In the genomic region with DNA sequence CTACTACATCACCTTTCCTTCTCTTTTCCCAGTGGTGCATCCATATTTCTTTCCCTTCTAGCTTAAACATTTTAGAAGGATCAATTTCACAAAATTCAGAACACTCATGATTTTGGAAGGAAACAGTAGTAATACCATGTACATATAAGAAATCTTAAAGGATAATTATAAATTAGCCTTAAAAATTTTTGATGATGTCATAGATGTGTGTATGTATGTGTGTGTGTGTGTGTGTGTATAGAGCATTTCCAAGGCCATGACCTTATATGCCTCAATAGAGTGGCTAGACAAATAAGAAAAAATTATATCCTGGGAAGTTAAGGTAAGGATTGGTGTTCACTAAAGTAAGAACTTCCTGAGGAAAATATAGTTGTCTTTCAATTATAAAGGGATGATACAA, we compare ENCODE assay signal across 33 cellular contexts. TPM values are rescaled to one million over a fixed set of nuclear protein-coding genes. Genes with fewer than 3 reads are reported as not detected.
"Had no signal": no experiment of that assay in that cellular context is flagged by ENCODE, and none has a peak within 500 bp of the region (broad histone marks: within the 10 kb centered on the region; RNA-seq: fewer than 3 reads in every experiment).

No MANE protein-coding gene starts in this region.

- H3K4me3 Mint-ChIP-seq: activated B cell treated with CpG ODN at 0.5 μM for 24 hours; activated CD4-positive, alpha-beta memory T cell treated with anti-CD3 and anti-CD28 coated beads for 36 hours; activated CD4-positive, alpha-beta T cell treated with anti-CD3 and anti-CD28 coated beads, Interleukin-2, amount 10 ng/mL, durations not matched to agents 24 days and 14 days; activated CD8-positive, alpha-beta T cell treated with anti-CD3 and anti-CD28 coated beads for 36 hours; activated naive CD4-positive, alpha-beta T cell treated with anti-CD3 and anti-CD28 coated beads for 36 hours; activated naive CD8-positive, alpha-beta T cell treated with anti-CD3 and anti-CD28 coated beads for 36 hours; activated T-cell treated with anti-CD3 and anti-CD28 coated beads, Interleukin-2, amount 50 U/mL, for 4 hours; activated T-cell treated with anti-CD3 and anti-CD28 coated beads, Interleukin-2, amount 50 U/mL, for 72 hours; activated T-helper 1 cell treated with anti-CD3 and anti-CD28 coated beads, Interleukin-12 subunit alpha, Interleukin-12 subunit beta, Interleukin-2, Interleukin-4 antibody, amounts not matched to agents 30 ng/mL and 10 ng/mL and 1 ng/mL, durations not matched to agents 14 hours and 24 hours and 36 hours; activated T-helper 17 cell treated with anti-CD3 and anti-CD28 coated beads, Interleukin-2, amount 50 U/mL, for 72 hours; T-helper 2 cell treated with Interferon-gamma antibody and Interleukin-4, amounts not matched to agents 5 μg/mL and 100 μg/mL, for 36 hours had no signal

- DNase-seq: activated B cell treated with CpG ODN at 0.5 μM for 24 hours; activated CD4-positive, alpha-beta memory T cell treated with anti-CD3 and anti-CD28 coated beads for 36 hours; activated CD4-positive, alpha-beta T cell treated with anti-CD3 and anti-CD28 coated beads for 4 hours; activated CD4-positive, alpha-beta T cell treated with anti-CD3 and anti-CD28 coated beads, Interleukin-2, amount 10 ng/mL, durations not matched to agents 24 days and 14 days; activated CD4-positive, alpha-beta T cell treated with anti-CD3 and anti-CD28 coated beads, Interleukin-2, amount 50 U/mL, for 1 hour; activated CD4-positive, alpha-beta T cell treated with anti-CD3 and anti-CD28 coated beads, Interleukin-2, amount 50 U/mL, for 4 hours; activated CD4-positive, CD25-positive, alpha-beta regulatory T cell treated with anti-CD3 and anti-CD28 coated beads, Interleukin-2, amount 50 U/mL, for 72 hours; activated CD8-positive, alpha-beta memory T cell treated with anti-CD3 and anti-CD28 coated beads, Interleukin-2, amount 50 U/mL, for 4 hours; activated CD8-positive, alpha-beta T cell treated with anti-CD3 and anti-CD28 coated beads for 36 hours; activated effector memory CD4-positive, alpha-beta T cell treated with anti-CD3 and anti-CD28 coated beads, Interleukin-2, amount 50 U/mL, for 16 hours; activated gamma-delta T cell treated with Interleukin-2 at 50 U/mL for 16 hours; activated naive CD4-positive, alpha-beta T cell; activated naive CD4-positive, alpha-beta T cell treated with anti-CD3 and anti-CD28 coated beads for 36 hours; activated naive CD4-positive, alpha-beta T cell treated with anti-CD3 and anti-CD28 coated beads, Interleukin-2, amount 50 U/mL, for 16 hours; activated naive CD8-positive, alpha-beta T cell treated with anti-CD3 and anti-CD28 coated beads for 36 hours; activated T-cell treated with anti-CD3 and anti-CD28 coated beads for 4 hours; activated T-cell treated with anti-CD3 and anti-CD28 coated beads, Interleukin-2, amount 50 U/mL, for 1 hour; activated T-cell treated with anti-CD3 and anti-CD28 coated beads, Interleukin-2, amount 50 U/mL, for 4 hours; activated T-cell treated with anti-CD3 and anti-CD28 coated beads, Interleukin-2, amount 50 U/mL, for 72 hours; adrenal gland; amniotic stem cell; aorta; body of pancreas; brain microvascular endothelial cell; central memory CD4-positive, alpha-beta T cell; T-helper 9 cell had no signal

- ATAC-seq: activated CD8-positive, alpha-beta T cell treated with anti-CD3 and anti-CD28 coated beads for 36 hours; activated naive CD4-positive, alpha-beta T cell treated with anti-CD3 and anti-CD28 coated beads, Interleukin-2, amount 50 U/mL, for 72 hours; activated T-cell treated with anti-CD3 and anti-CD28 coated beads, Interleukin-2, amount 50 U/mL, for 4 hours; activated T-cell treated with anti-CD3 and anti-CD28 coated beads, Interleukin-2, amount 50 U/mL, for 72 hours; activated T-helper 17 cell treated with anti-CD3 and anti-CD28 coated beads, Interleukin-2, amount 50 U/mL, for 72 hours; body of pancreas had no signal

- H3K27me3 ChIP-seq: adrenal gland, body of pancreas, brain microvascular endothelial cell, breast epithelium had no signal

- H3K27ac ChIP-seq: adrenal gland, body of pancreas, brain microvascular endothelial cell, breast epithelium, VCaP had no signal

- H3K4me1 Mint-ChIP-seq: activated B cell treated with CpG ODN at 0.5 μM for 24 hours; activated CD4-positive, alpha-beta T cell treated with anti-CD3 and anti-CD28 coated beads, Interleukin-2, amount 10 ng/mL, durations not matched to agents 24 days and 14 days; activated naive CD8-positive, alpha-beta T cell treated with anti-CD3 and anti-CD28 coated beads for 36 hours; activated T-helper 17 cell treated with anti-CD3 and anti-CD28 coated beads, Interleukin-2, amount 50 U/mL, for 72 hours had no signal

- H3K9me3 Mint-ChIP-seq: activated B cell treated with CpG ODN at 0.5 μM for 24 hours; activated CD4-positive, alpha-beta memory T cell treated with anti-CD3 and anti-CD28 coated beads for 36 hours; activated CD4-positive, alpha-beta T cell treated with anti-CD3 and anti-CD28 coated beads, Interleukin-2, amount 10 ng/mL, durations not matched to agents 24 days and 14 days; activated CD8-positive, alpha-beta T cell treated with anti-CD3 and anti-CD28 coated beads for 36 hours; activated naive CD4-positive, alpha-beta T cell treated with anti-CD3 and anti-CD28 coated beads for 36 hours; activated naive CD4-positive, alpha-beta T cell treated with anti-CD3 and anti-CD28 coated beads, Interleukin-2, amount 50 U/mL, for 72 hours; activated T-cell treated with anti-CD3 and anti-CD28 coated beads, Interleukin-2, amount 50 U/mL, for 4 hours; activated T-helper 1 cell treated with anti-CD3 and anti-CD28 coated beads, Interleukin-12 subunit alpha, Interleukin-12 subunit beta, Interleukin-2, Interleukin-4 antibody, amounts not matched to agents 30 ng/mL and 10 ng/mL and 1 ng/mL, durations not matched to agents 14 hours and 24 hours and 36 hours; activated T-helper 17 cell treated with anti-CD3 and anti-CD28 coated beads, Interleukin-2, amount 50 U/mL, for 72 hours; T-helper 2 cell treated with Interferon-gamma antibody and Interleukin-4, amounts not matched to agents 5 μg/mL and 100 μg/mL, for 36 hours had no signal

- H3K4me3 ChIP-seq: adrenal gland, body of pancreas, breast epithelium had no signal

- H3K36me3 Mint-ChIP-seq: activated CD4-positive, alpha-beta memory T cell treated with anti-CD3 and anti-CD28 coated beads for 36 hours; activated naive CD4-positive, alpha-beta T cell treated with anti-CD3 and anti-CD28 coated beads, Interleukin-2, amount 50 U/mL, for 72 hours; activated naive CD8-positive, alpha-beta T cell treated with anti-CD3 and anti-CD28 coated beads for 36 hours had no signal

- H3K36me3 ChIP-seq: adrenal gland, brain microvascular endothelial cell, breast epithelium had no signal

- H3K27ac Mint-ChIP-seq: activated B cell treated with CpG ODN at 0.5 μM for 24 hours; activated CD4-positive, alpha-beta memory T cell treated with anti-CD3 and anti-CD28 coated beads for 36 hours; activated CD4-positive, alpha-beta T cell treated with anti-CD3 and anti-CD28 coated beads, Interleukin-2, amount 10 ng/mL, durations not matched to agents 24 days and 14 days; activated CD8-positive, alpha-beta T cell treated with anti-CD3 and anti-CD28 coated beads for 36 hours; activated naive CD4-positive, alpha-beta T cell treated with anti-CD3 and anti-CD28 coated beads for 36 hours; activated naive CD4-positive, alpha-beta T cell treated with anti-CD3 and anti-CD28 coated beads, Interleukin-2, amount 50 U/mL, for 72 hours; activated naive CD8-positive, alpha-beta T cell treated with anti-CD3 and anti-CD28 coated beads for 36 hours; activated T-cell treated with anti-CD3 and anti-CD28 coated beads, Interleukin-2, amount 50 U/mL, for 72 hours; activated T-helper 1 cell treated with anti-CD3 and anti-CD28 coated beads, Interleukin-12 subunit alpha, Interleukin-12 subunit beta, Interleukin-2, Interleukin-4 antibody, amounts not matched to agents 30 ng/mL and 10 ng/mL and 1 ng/mL, durations not matched to agents 14 hours and 24 hours and 36 hours; activated T-helper 17 cell treated with anti-CD3 and anti-CD28 coated beads, Interleukin-2, amount 50 U/mL, for 72 hours; T-helper 2 cell treated with Interferon-gamma antibody and Interleukin-4, amounts not matched to agents 5 μg/mL and 100 μg/mL, for 36 hours had no signal

- H3K4me1 ChIP-seq: adrenal gland, body of pancreas, breast epithelium had no signal

- H3K9me3 ChIP-seq: adrenal gland, body of pancreas, breast epithelium had no signal

- H3K27me3 Mint-ChIP-seq: activated B cell treated with CpG ODN at 0.5 μM for 24 hours; activated CD4-positive, alpha-beta memory T cell treated with anti-CD3 and anti-CD28 coated beads for 36 hours; activated CD4-positive, alpha-beta T cell treated with anti-CD3 and anti-CD28 coated beads, Interleukin-2, amount 10 ng/mL, durations not matched to agents 24 days and 14 days had no signal

RNA-seq across cellular contexts. Expression of a gene that starts 24.1 kb away (rescaled TPM):
- total RNA-seq: activated B cell treated with CpG ODN at 0.5 μM for 24 hours; activated CD4-positive, alpha-beta memory T cell treated with anti-CD3 and anti-CD28 coated beads for 36 hours; activated CD4-positive, alpha-beta T cell treated with anti-CD3 and anti-CD28 coated beads, Interleukin-2, amount 10 ng/mL, durations not matched to agents 24 days and 14 days; activated CD8-positive, alpha-beta memory T cell treated with anti-CD3 and anti-CD28 coated beads for 36 hours; activated CD8-positive, alpha-beta T cell treated with anti-CD3 and anti-CD28 coated beads for 36 hours; activated naive CD4-positive, alpha-beta T cell treated with anti-CD3 and anti-CD28 coated beads for 36 hours; activated naive CD4-positive, alpha-beta T cell treated with anti-CD3 and anti-CD28 coated beads, Interleukin-2, amount 50 U/mL, for 72 hours; activated naive CD8-positive, alpha-beta T cell treated with anti-CD3 and anti-CD28 coated beads for 36 hours; activated T-cell treated with anti-CD3 and anti-CD28 coated beads, Interleukin-2, amount 50 U/mL, for 4 hours; activated T-cell treated with anti-CD3 and anti-CD28 coated beads, Interleukin-2, amount 50 U/mL, for 72 hours; activated T-helper 1 cell treated with anti-CD3 and anti-CD28 coated beads, Interleukin-12 subunit alpha, Interleukin-12 subunit beta, Interleukin-2, Interleukin-4 antibody, amounts not matched to agents 30 ng/mL and 10 ng/mL and 1 ng/mL, durations not matched to agents 14 hours and 24 hours and 36 hours; activated T-helper 17 cell treated with anti-CD3 and anti-CD28 coated beads, Interleukin-2, amount 50 U/mL, for 72 hours; aorta; breast epithelium had no signal
